16 cellular contexts compared by ENCODE assay signal in genomic region chr7:92808635-92809034, GRCh38. TPM values are rescaled to one million over a fixed set of nuclear protein-coding genes. Genes with fewer than 3 reads are reported as not detected.
DNase-seq lines count a peak whose midpoint lies in the region; ATAC-seq, FAIRE-seq and TF ChIP-seq lines count a peak whose summit lies in the region.
"Had no signal": no experiment of that assay in that cellular context is flagged by ENCODE, and none has a peak within 500 bp of the region (broad histone marks: within the 10 kb centered on the region; RNA-seq: fewer than 3 reads in every experiment).

No MANE protein-coding gene starts in this region.

- CTCF ChIA-PET in MCF 10A (lab: Yijun Ruan, JAX), result interaction anchor here (1.4 kb wide), 2 partner anchors 180 to 189 kb away, joined by 3 to 4 read pairs; no protein-coding TSS in a partner anchor
- CTCF ChIA-PET in Panc1 (lab: Charles Lee), result interaction anchor here (0.6 kb wide), 1 partner anchor 384 kb away, joined by 4 read pairs; no protein-coding TSS in a partner anchor
- CTCF ChIA-PET in endothelial cell of umbilical vein (lab: Charles Lee), result interaction anchor here (1.1 to 2.6 kb wide), 4 partner anchors 9 to 110 kb away, joined by 3 to 10 read pairs (median 7); no protein-coding TSS in a partner anchor

- no peak for ATAC-seq in Panc1
- ATAC-seq: naive thymus-derived CD4-positive, alpha-beta T cell had no signal

- H4K20me1 ChIP-seq in endothelial cell of umbilical vein (replicated peaks; ENCODE audit: control insufficient read depth, extremely low read depth, insufficient read depth, low read length) (no peaks in the 10 kb centered on the region), smooth muscle cell (ENCODE audit: low read depth) (peaks cover 89% of the 10 kb centered on the region)

- TF ChIP-seq POLR2A in breast epithelium (IDR thresholded peaks at IDR 0.05) (no peak), endothelial cell of umbilical vein (IDR thresholded peaks at IDR 0.05; ENCODE audit: low read depth, low read length) (no peak)

- no peaks in the 10 kb centered on the region for H3K4me1 ChIP-seq in breast epithelium
- H3K4me1 ChIP-seq in Panc1 (ENCODE audit: control insufficient read depth, insufficient read depth, low read length), result peaks cover 45% of the 10 kb centered on the region
- peaks cover 25% of the 10 kb centered on the region for H3K4me1 ChIP-seq in endothelial cell of umbilical vein (ENCODE audit: control insufficient read depth, extremely low read depth, insufficient read depth, low read length)
- peaks cover 7% of the 10 kb centered on the region for H3K4me1 ChIP-seq in smooth muscle cell (ENCODE audit: low read depth)

- intact Hi-C loops in MCF 10A (cut with micrococcal nuclease) (no loop called here), breast epithelium (cut with DNase I; ENCODE audit: low total_unique reads) (no loop called here), Panc1 (cut with micrococcal nuclease; ENCODE audit: unreplicated experiment) (no loop called here), endothelial cell of umbilical vein (cut with micrococcal nuclease) (loop anchor here (1.0 kb wide), 5 partner anchors 25 to 204 kb away; no protein-coding TSS in a partner anchor)

- H3K36me3 ChIP-seq in breast epithelium (no peaks in the 10 kb centered on the region), Panc1 (ENCODE audit: control insufficient read depth, insufficient read depth, low read length) (no peaks in the 10 kb centered on the region), endothelial cell of umbilical vein (ENCODE audit: control insufficient read depth in 2 of 2, extremely low read depth in 1 of 2, insufficient read depth in 2 of 2, low read length in 2 of 2) (no peaks in the 10 kb centered on the region), smooth muscle cell (ENCODE audit: low read depth) (no peaks in the 10 kb centered on the region)

- H3K36me3 Mint-ChIP-seq in MCF 10A (ENCODE audit: insufficient read depth, unreplicated experiment), result peaks cover 4% of the 10 kb centered on the region

- peaks cover 48% of the 10 kb centered on the region for H3K4me1 Mint-ChIP-seq in MCF 10A (ENCODE audit: insufficient read depth, unreplicated experiment)

- H3K4me3 ChIP-seq in breast epithelium, result no peak overlapping the region
- H3K4me3 ChIP-seq in Panc1 (ENCODE audit: low read depth in 2 of 2, low read length in 2 of 2), result no peak overlapping the region
- no peak overlapping the region for H3K4me3 ChIP-seq in endothelial cell of umbilical vein (replicated peaks in 1 of 3; ENCODE audit: insufficient read depth in 1 of 3, low read depth in 1 of 3, low read length in 3 of 3)
- no peak overlapping the region for H3K4me3 ChIP-seq in smooth muscle cell

- H3K27ac ChIP-seq in breast epithelium (no peak overlapping the region), Panc1 (ENCODE audit: low read length) (peak overlapping the region; percentile 99), endothelial cell of umbilical vein (ENCODE audit: insufficient read depth, low read depth, low read length) (peak overlapping the region; percentile 86), smooth muscle cell (ENCODE audit: low read depth) (peak overlapping the region; percentile 86)

- H3K79me2 ChIP-seq in endothelial cell of umbilical vein (ENCODE audit: control insufficient read depth, insufficient read depth, low read length) (peaks cover 36% of the 10 kb centered on the region), smooth muscle cell (ENCODE audit: low read depth) (peaks cover 100% of the 10 kb centered on the region)

- H3K27me3 ChIP-seq in breast epithelium (no peaks in the 10 kb centered on the region), Panc1 (ENCODE audit: control insufficient read depth, insufficient read depth, low read length) (no peaks in the 10 kb centered on the region), endothelial cell of umbilical vein (ENCODE audit: control insufficient read depth in 2 of 2, insufficient read depth in 2 of 2, low read length in 2 of 2) (no peaks in the 10 kb centered on the region), smooth muscle cell (ENCODE audit: low read depth) (no peaks in the 10 kb centered on the region)

- no peaks in the 10 kb centered on the region for H3K9me3 ChIP-seq in breast epithelium
- no peaks in the 10 kb centered on the region for H3K9me3 ChIP-seq in Panc1 (ENCODE audit: control insufficient read depth, insufficient read depth, low read depth, low read length)
- H3K9me3 ChIP-seq in endothelial cell of umbilical vein (replicated peaks; ENCODE audit: control insufficient read depth, insufficient read depth, low read length), result no peaks in the 10 kb centered on the region
- no peaks in the 10 kb centered on the region for H3K9me3 ChIP-seq in smooth muscle cell (replicated peaks; ENCODE audit: low read depth)

- peak overlapping the region; percentile 92 for H3K27ac Mint-ChIP-seq in MCF 10A (ENCODE audit: low read depth, unreplicated experiment)

- POLR2A ChIA-PET in MCF 10A (lab: Yijun Ruan, JAX) (interaction anchor here (0.7 to 2.6 kb wide), 16 partner anchors 9 to 113 kb away, joined by 3 to 27 read pairs (median 4); partner anchors contain the start of gene CDK6), Panc1 (lab: Charles Lee) (interaction anchor here (0.6 kb wide), 1 partner anchor 9 kb away, joined by 4 read pairs; no protein-coding TSS in a partner anchor), endothelial cell of umbilical vein (lab: Charles Lee) (no interaction called here)

- DNase-seq in MCF 10A (ENCODE audit: unreplicated experiment) (no peak), breast epithelium (ENCODE audit: low spot score in 2 of 2) (no peak), Panc1 (ENCODE audit: low read depth, low spot score) (no peak), endothelial cell of umbilical vein (ENCODE audit: low read depth, low spot score) (no peak), smooth muscle cell (lab: John Stamatoyannopoulos, UW; ENCODE audit: unreplicated experiment) (no peak), Kasumi-1 (lab: John Stamatoyannopoulos, UW) (no peak), AG08395 (ENCODE audit: low spot score) (no peak), midbrain (lab: John Stamatoyannopoulos, UW) (no peak)
- DNase-seq: central memory CD4-positive, alpha-beta T cell; effector CD8-positive, alpha-beta T cell; GOT3; naive thymus-derived CD4-positive, alpha-beta T cell; NCI-H146; NCI-H345; SHP77 had no signal

- H2AFZ ChIP-seq in endothelial cell of umbilical vein (ENCODE audit: low read depth, low read length) (no peak overlapping the region), smooth muscle cell (ENCODE audit: low read depth) (no peak overlapping the region)

- H3F3A ChIP-seq in smooth muscle cell (ENCODE audit: low read depth), result peaks cover 4% of the 10 kb centered on the region

- no TSS peak for BruUV-seq in MCF 10A (replicated peaks; lab: Mats Ljungman, UMichigan)
- BruUV-seq in Panc1 (replicated peaks; lab: Mats Ljungman, UMichigan), result no TSS peak
- BruUV-seq in endothelial cell of umbilical vein (replicated peaks; lab: Mats Ljungman, UMichigan), result no TSS peak

- no peaks in the 10 kb centered on the region for H3K9me3 Mint-ChIP-seq in MCF 10A (ENCODE audit: unreplicated experiment)

- H3K4me3 Mint-ChIP-seq in MCF 10A (ENCODE audit: unreplicated experiment), result no peak overlapping the region

- H3K27me3 Mint-ChIP-seq in MCF 10A (ENCODE audit: insufficient read depth, unreplicated experiment), result no peaks in the 10 kb centered on the region
- H3K27me3 Mint-ChIP-seq: naive thymus-derived CD4-positive, alpha-beta T cell had no signal

- H3K9ac ChIP-seq in endothelial cell of umbilical vein (replicated peaks; ENCODE audit: extremely low read depth, insufficient read depth, low read length), result no peak overlapping the region
- H3K9ac ChIP-seq in smooth muscle cell (ENCODE audit: low read depth), result no peak overlapping the region

- in situ Hi-C loops in Panc1 (cut with HindIII; ENCODE audit: low pct_unique_long_range_greater_than_20kb, low sequenced_read_pairs), result no loop called here

- FAIRE-seq in endothelial cell of umbilical vein (lab: Jason Lieb, UNC), result no peak
- FAIRE-seq: urothelium cell line had no signal

- peak overlapping the region; percentile 94 for H3K4me2 ChIP-seq in endothelial cell of umbilical vein (ENCODE audit: insufficient read depth, low read length)
- no peak overlapping the region for H3K4me2 ChIP-seq in smooth muscle cell

- TF ChIP-seq CTCF in MCF 10A (IDR thresholded peaks at IDR 0.05; ENCODE audit: unreplicated experiment) (no peak), breast epithelium (IDR thresholded peaks at IDR 0.05) (no peak), Panc1 (IDR thresholded peaks at IDR 0.05) (no peak), endothelial cell of umbilical vein (IDR thresholded peaks at IDR 0.05; ENCODE audit: extremely low read depth in 1 of 2, insufficient read depth in 1 of 2, low read depth in 1 of 2, low read length in 2 of 2) (no peak), smooth muscle cell (IDR thresholded peaks at IDR 0.05; ENCODE audit: borderline replicate concordance, insufficient read depth, poor library complexity, severe bottlenecking) (no peak)

- no peaks in the 10 kb centered on the region for H3K9me1 ChIP-seq in endothelial cell of umbilical vein (replicated peaks; ENCODE audit: control insufficient read depth, extremely low read depth, insufficient read depth, low read length)

- dilution Hi-C loops in endothelial cell of umbilical vein (cut with MboI; ENCODE audit: extremely low pct_ligation_motif_present, low sequenced_read_pairs), result no loop called here

TF ChIP-seq in endothelial cell of umbilical vein, 7 proteins besides CTCF, POLR2A, EP300 and RAD21:
- TF ChIP-seq EZH2 (IDR thresholded peaks at IDR 0.05; ENCODE audit: borderline replicate concordance, low read depth, low read length, severe bottlenecking) (no peak), GATA2 (IDR thresholded peaks at IDR 0.05; ENCODE audit: insufficient read depth, insufficient read length, low read depth, low read length) (no peak), POLR2AphosphoS5 (IDR thresholded peaks at IDR 0.05; ENCODE audit: insufficient read depth, low read depth, low read length) (no peak)
TF ChIP-seq in endothelial cell of umbilical vein: peak in this region for 0.

RNA-seq across cellular contexts. Expression of gene CDK6, which starts 27.7 kb away (rescaled TPM):
- 89.8 and 124 TPM in 2 replicates for total RNA-seq in MCF 10A (2022)
- 10 to 100 TPM; 12.8 to 26.2 (median 23.6) TPM for total RNA-seq in breast epithelium
- 57.4 TPM for total RNA-seq in Panc1 (2021; ENCODE audit: unreplicated experiment)
- 8.6 TPM for polyA plus RNA-seq in Panc1 (2012; ENCODE audit: insufficient read length)
- 28.2 and 28.7 TPM in 2 replicates for total RNA-seq in endothelial cell of umbilical vein
- 6.0 and 6.7 TPM in 2 replicates for polyA plus RNA-seq in endothelial cell of umbilical vein
- polyA plus RNA-seq in endothelial cell of umbilical vein (2011; cell fraction: cytosol; rRNA removed), result 5.0 and 5.5 TPM in 2 replicates
- polyA plus RNA-seq in endothelial cell of umbilical vein (2011; cell fraction: nucleus; rRNA removed), result 21.9 and 22.8 TPM in 2 replicates
- polyA plus RNA-seq in endothelial cell of umbilical vein (2012), result 5.2 and 7.4 TPM in 2 replicates
- 37.2 and 55.8 TPM in 2 replicates for polyA minus RNA-seq in endothelial cell of umbilical vein
- polyA minus RNA-seq in endothelial cell of umbilical vein (2011; cell fraction: cytosol; rRNA and poly(A)+ RNA removed), result 90.3 TPM
- 69.8 and 112 TPM in 2 replicates for polyA minus RNA-seq in endothelial cell of umbilical vein (2011; cell fraction: nucleus; rRNA and poly(A)+ RNA removed)
- 99.2 and 118 TPM in 2 replicates for total RNA-seq in smooth muscle cell
- 26.7 and 34.2 TPM in 2 replicates for polyA plus RNA-seq in smooth muscle cell

Comparison
In these comparisons a context has a peak if more than half of its experiments do, and no peak if none do; other contexts are left out.
1. H3K27ac ChIP-seq: peak in Panc1 (single experiment), endothelial cell of umbilical vein (single experiment) and smooth muscle cell (single experiment); none in breast epithelium (0 of 2).